ENCODE assay signal across 32 cellular contexts in the genomic region with DNA sequence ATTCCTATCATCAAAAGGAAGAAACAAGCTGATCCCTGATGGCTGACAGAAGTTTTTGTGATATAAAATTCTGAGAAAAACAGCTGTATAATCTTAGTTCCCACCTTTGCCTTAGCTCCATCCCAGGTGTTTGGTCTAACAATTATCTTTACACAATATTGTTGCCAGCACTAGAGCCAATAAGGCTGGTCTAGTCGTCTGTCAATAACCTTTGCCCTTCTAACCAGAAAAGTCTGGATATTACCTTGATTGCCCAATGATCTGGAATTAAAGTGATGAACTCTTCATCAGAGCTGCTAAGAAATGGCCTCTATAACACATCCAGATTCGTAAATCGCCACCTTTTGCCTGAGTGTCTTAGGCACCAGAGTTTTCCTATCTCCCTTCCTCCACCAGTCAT.
"Had no signal": no experiment of that assay in that cellular context is flagged by ENCODE, and none has a peak within 500 bp of the region (broad histone marks: within the 10 kb centered on the region; RNA-seq: fewer than 3 reads in every experiment).

No MANE protein-coding gene starts in this region.

- H3K4me3 Mint-ChIP-seq: activated CD4-positive, alpha-beta memory T cell treated with anti-CD3 and anti-CD28 coated beads, Interleukin-2, amount 10 ng/mL, durations not matched to agents 7 days and 5 days; activated CD4-positive, alpha-beta T cell treated with anti-CD3 and anti-CD28 coated beads, Interleukin-2, amount 10 ng/mL, durations not matched to agents 7 days and 5 days; activated naive CD4-positive, alpha-beta T cell treated with anti-CD3 and anti-CD28 coated beads, Interleukin-2, amount 10 ng/mL, durations not matched to agents 7 days and 5 days; activated T-cell treated with anti-CD3 and anti-CD28 coated beads, Interleukin-2, amount 50 U/mL, for 24 hours; activated T-cell treated with anti-CD3 and anti-CD28 coated beads, Interleukin-2, amount 50 U/mL, for 72 hours; brain; effector memory CD8-positive, alpha-beta T cell; WTC11 had no signal

- ATAC-seq: activated naive CD4-positive, alpha-beta T cell treated with anti-CD3 and anti-CD28 coated beads, Interleukin-2, amount 50 U/mL, for 72 hours; activated T-cell treated with anti-CD3 and anti-CD28 coated beads, Interleukin-2, amount 50 U/mL, for 72 hours; effector memory CD8-positive, alpha-beta T cell; gastroesophageal sphincter; heart right ventricle; WTC11 had no signal

- H3K4me3 ChIP-seq: adrenal gland, esophagus muscularis mucosa, gastroesophageal sphincter, heart right ventricle, hepatocyte had no signal

- H3K4me1 ChIP-seq: adrenal gland had no signal

- H3K27ac Mint-ChIP-seq: activated CD4-positive, alpha-beta memory T cell treated with anti-CD3 and anti-CD28 coated beads, Interleukin-2, amount 10 ng/mL, durations not matched to agents 7 days and 5 days; activated CD4-positive, alpha-beta T cell treated with anti-CD3 and anti-CD28 coated beads, Interleukin-2, amount 10 ng/mL, durations not matched to agents 7 days and 5 days; activated naive CD4-positive, alpha-beta T cell treated with anti-CD3 and anti-CD28 coated beads, Interleukin-2, amount 10 ng/mL, durations not matched to agents 7 days and 5 days; activated naive CD4-positive, alpha-beta T cell treated with anti-CD3 and anti-CD28 coated beads, Interleukin-2, amount 50 U/mL, for 72 hours; activated T-cell treated with anti-CD3 and anti-CD28 coated beads, Interleukin-2, amount 50 U/mL, for 24 hours; activated T-cell treated with anti-CD3 and anti-CD28 coated beads, Interleukin-2, amount 50 U/mL, for 72 hours; brain; effector memory CD8-positive, alpha-beta T cell; WTC11 had no signal

- H3K9me3 ChIP-seq: adrenal gland, esophagus muscularis mucosa, gastroesophageal sphincter, heart right ventricle had no signal

- H3K27ac ChIP-seq: adrenal gland, esophagus muscularis mucosa, gastroesophageal sphincter, heart right ventricle, hepatocyte, VCaP had no signal

- H3K27me3 ChIP-seq: adrenal gland, esophagus muscularis mucosa, gastroesophageal sphincter, heart right ventricle, hepatocyte had no signal

- H3K4me1 Mint-ChIP-seq: activated CD4-positive, alpha-beta memory T cell treated with anti-CD3 and anti-CD28 coated beads, Interleukin-2, amount 10 ng/mL, durations not matched to agents 7 days and 5 days; WTC11 had no signal

- H2AFZ ChIP-seq: hepatocyte had no signal

- H3K36me3 Mint-ChIP-seq: activated naive CD4-positive, alpha-beta T cell treated with anti-CD3 and anti-CD28 coated beads, Interleukin-2, amount 10 ng/mL, durations not matched to agents 7 days and 5 days; activated naive CD4-positive, alpha-beta T cell treated with anti-CD3 and anti-CD28 coated beads, Interleukin-2, amount 50 U/mL, for 72 hours; brain; WTC11 had no signal

- DNase-seq: activated CD4-positive, alpha-beta memory T cell treated with anti-CD3 and anti-CD28 coated beads, Interleukin-2, amount 10 ng/mL, durations not matched to agents 7 days and 5 days; activated CD4-positive, alpha-beta T cell treated with anti-CD3 and anti-CD28 coated beads for 1 hour; activated CD4-positive, alpha-beta T cell treated with anti-CD3 and anti-CD28 coated beads for 4 hours; activated CD4-positive, alpha-beta T cell treated with anti-CD3 and anti-CD28 coated beads, Interleukin-2, amount 10 ng/mL, durations not matched to agents 7 days and 5 days; activated CD4-positive, alpha-beta T cell treated with anti-CD3 and anti-CD28 coated beads, Interleukin-2, amount 50 U/mL, for 4 hours; activated CD8-positive, alpha-beta memory T cell treated with anti-CD3 and anti-CD28 coated beads, Interleukin-2, amount 50 U/mL, for 48 hours; activated gamma-delta T cell; activated naive CD4-positive, alpha-beta T cell; activated naive CD4-positive, alpha-beta T cell treated with anti-CD3 and anti-CD28 coated beads, Interleukin-2, amount 10 ng/mL, durations not matched to agents 7 days and 5 days; activated T-cell treated with anti-CD3 and anti-CD28 coated beads for 4 hours; activated T-cell treated with anti-CD3 and anti-CD28 coated beads, Interleukin-2, amount 50 U/mL, for 24 hours; activated T-cell treated with anti-CD3 and anti-CD28 coated beads, Interleukin-2, amount 50 U/mL, for 72 hours; adrenal gland; amygdala; aorta; cortex of kidney; dermis blood vessel endothelial cell; effector CD4-positive, alpha-beta T cell; effector memory CD8-positive, alpha-beta T cell; erythroblast; foreskin melanocyte; heart right ventricle; T-helper 2 cell had no signal

- H3K4me2 ChIP-seq: hepatocyte had no signal

- H3K9me3 Mint-ChIP-seq: activated CD4-positive, alpha-beta memory T cell treated with anti-CD3 and anti-CD28 coated beads, Interleukin-2, amount 10 ng/mL, durations not matched to agents 7 days and 5 days; activated CD4-positive, alpha-beta T cell treated with anti-CD3 and anti-CD28 coated beads, Interleukin-2, amount 10 ng/mL, durations not matched to agents 7 days and 5 days; activated naive CD4-positive, alpha-beta T cell treated with anti-CD3 and anti-CD28 coated beads, Interleukin-2, amount 10 ng/mL, durations not matched to agents 7 days and 5 days; activated naive CD4-positive, alpha-beta T cell treated with anti-CD3 and anti-CD28 coated beads, Interleukin-2, amount 50 U/mL, for 72 hours; activated T-cell treated with anti-CD3 and anti-CD28 coated beads, Interleukin-2, amount 50 U/mL, for 24 hours; activated T-cell treated with anti-CD3 and anti-CD28 coated beads, Interleukin-2, amount 50 U/mL, for 72 hours; effector memory CD8-positive, alpha-beta T cell; WTC11 had no signal

- H3K27me3 Mint-ChIP-seq: activated T-cell treated with anti-CD3 and anti-CD28 coated beads, Interleukin-2, amount 50 U/mL, for 24 hours; effector memory CD8-positive, alpha-beta T cell had no signal

- H3K36me3 ChIP-seq: adrenal gland, esophagus muscularis mucosa, gastroesophageal sphincter, heart right ventricle had no signal

- H3K79me2 ChIP-seq: hepatocyte had no signal

- FAIRE-seq: bronchial epithelial cell, colon had no signal
